Comparison of ENCODE assay signal across 1 cellular context in genomic region chr2:82795446-82795845, GRCh38.
TF ChIP-seq lines count a peak whose summit lies in the region.

No MANE protein-coding gene starts in this region.

TF ChIP-seq in HCT116, 20 proteins besides CTCF, POLR2A, EP300 and RAD21 (continued from another document):
- no peak for TF ChIP-seq REST (IDR thresholded peaks at IDR 0.05; ENCODE audit: low read depth)
TF ChIP-seq in HCT116: peak in this region for 4.
